Comparison of ENCODE assay signal across 8 cellular contexts in the genomic region with DNA sequence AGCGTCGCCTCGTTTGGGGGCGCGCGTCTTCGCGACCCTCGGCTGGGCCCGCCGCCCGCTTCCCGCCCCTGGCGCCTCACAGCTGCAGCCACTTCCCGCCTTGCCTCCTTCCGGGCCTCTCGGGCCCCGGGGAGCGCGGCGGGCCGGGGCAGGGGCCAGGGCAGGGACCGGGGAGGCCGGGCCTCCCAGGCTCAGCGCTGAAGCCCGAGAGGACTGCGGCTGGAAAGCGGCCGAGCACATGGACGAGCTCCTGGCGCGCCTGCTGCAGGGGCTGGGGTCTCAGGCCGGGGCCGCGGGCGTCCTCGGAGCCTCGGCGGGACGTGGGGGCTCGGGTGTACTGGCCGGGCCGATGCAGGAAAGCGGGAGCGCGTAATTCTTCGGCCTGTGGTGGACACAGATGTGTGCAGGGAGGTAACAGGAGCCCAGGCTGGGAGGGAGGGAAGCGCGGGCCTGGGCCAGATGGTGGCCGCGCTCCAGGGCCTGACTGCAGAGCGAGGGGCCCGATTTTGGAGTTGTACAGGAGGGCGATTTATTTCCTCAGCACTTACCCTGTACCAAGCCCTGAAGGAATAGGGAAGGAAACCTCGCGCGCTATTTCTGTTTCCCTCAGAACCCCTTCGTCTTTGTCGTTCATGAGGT. TPM values are rescaled to one million over a fixed set of nuclear protein-coding genes. Genes with fewer than 3 reads are reported as not detected.
DNase-seq lines count a peak whose midpoint lies in the region; ATAC-seq and TF ChIP-seq lines count a peak whose summit lies in the region.
"Not testable (repeated sequence)": the region's sequence is repeated elsewhere in the genome, so short reads cannot be mapped to it uniquely, and the experiment has no call there.

No MANE protein-coding gene starts in this region.

- not testable (repeated sequence) for H3K4me1 Mint-ChIP-seq in activated T-cell treated with anti-CD3 and anti-CD28 coated beads, Interleukin-2, amount 50 U/mL, for 72 hours (ENCODE audit: low read depth); naive thymus-derived CD4-positive, alpha-beta T cell

- not testable (repeated sequence) for H3K4me3 Mint-ChIP-seq in activated T-cell treated with anti-CD3 and anti-CD28 coated beads, Interleukin-2, amount 50 U/mL, for 72 hours; naive thymus-derived CD4-positive, alpha-beta T cell

- H3K9ac ChIP-seq in HUES48 (ENCODE audit: low read depth, low read length) = not testable (repeated sequence)

- H3K4me1 ChIP-seq in HUES48 (ENCODE audit: control insufficient read depth, insufficient read depth, low read length); naive thymus-derived CD4-positive, alpha-beta T cell (ENCODE audit: control insufficient read depth in 2 of 2, insufficient read depth in 2 of 2, low read length in 2 of 2); thoracic aorta (ENCODE audit: control insufficient read depth in 1 of 2, low read depth in 2 of 2): not testable (repeated sequence)

- intact Hi-C loops in naive thymus-derived CD4-positive, alpha-beta T cell (cut with micrococcal nuclease) = loop anchor here (5.0 to 10.0 kb wide), 4 partner anchors 124 to 716 kb away; partner anchors contain the start of genes KIAA1191 (in 2 of the 2), HIGD2A (in 1 of the 2) and NOP16 (in 1 of the 2)

- H3K4me3 ChIP-seq in HUES48 (ENCODE audit: low read depth, low read length) (peak overlapping the region; percentile 41; the same call in 1 of the 2 replicates), fibroblast of villous mesenchyme (ENCODE audit: low read depth, low read length) (peak overlapping the region; percentile 48), thoracic aorta (peak overlapping the region; percentile 69)
- not testable (repeated sequence) for H3K4me3 ChIP-seq in naive thymus-derived CD4-positive, alpha-beta T cell (ENCODE audit: low read length)

- CTCF ChIA-PET in naive thymus-derived CD4-positive, alpha-beta T cell (lab: Charles Lee) = not testable (repeated sequence)

- not testable (repeated sequence) for H3K27ac Mint-ChIP-seq in activated T-cell treated with anti-CD3 and anti-CD28 coated beads, Interleukin-2, amount 50 U/mL, for 72 hours; naive thymus-derived CD4-positive, alpha-beta T cell

- H3K27me3 Mint-ChIP-seq in activated T-cell treated with anti-CD3 and anti-CD28 coated beads, Interleukin-2, amount 50 U/mL, for 72 hours (ENCODE audit: low read depth); naive thymus-derived CD4-positive, alpha-beta T cell: not testable (repeated sequence)

- H3K36me3 ChIP-seq in HUES48 (ENCODE audit: control insufficient read depth, insufficient read depth, low read length); naive thymus-derived CD4-positive, alpha-beta T cell (ENCODE audit: control insufficient read depth in 2 of 3, insufficient read depth in 3 of 3, low read length in 3 of 3); thoracic aorta: not testable (repeated sequence)

- DNase-seq in activated T-cell treated with anti-CD3 and anti-CD28 coated beads, Interleukin-2, amount 50 U/mL, for 72 hours; fibroblast of villous mesenchyme (ENCODE audit: low read depth); naive thymus-derived CD4-positive, alpha-beta T cell; thoracic aorta (ENCODE audit: low spot score): not testable (repeated sequence)

- H3K27ac ChIP-seq in HUES48 (ENCODE audit: low read depth, low read length); thoracic aorta: not testable (repeated sequence)
- H3K27ac ChIP-seq in naive thymus-derived CD4-positive, alpha-beta T cell (ENCODE audit: low read depth, low read length) = peak overlapping the region; percentile 51

- H3K27me3 ChIP-seq in HUES48 (ENCODE audit: control insufficient read depth, insufficient read depth, low read length); naive thymus-derived CD4-positive, alpha-beta T cell (ENCODE audit: control insufficient read depth in 2 of 2, insufficient read depth in 2 of 2, low read length in 2 of 2); thoracic aorta (replicated peaks; ENCODE audit: insufficient read depth): not testable (repeated sequence)

- H3K36me3 Mint-ChIP-seq in activated T-cell treated with anti-CD3 and anti-CD28 coated beads, Interleukin-2, amount 50 U/mL, for 72 hours (ENCODE audit: insufficient read depth in 2 of 2); naive thymus-derived CD4-positive, alpha-beta T cell: not testable (repeated sequence)

- ATAC-seq in GM18502 (IDR thresholded peaks at IDR 0.05; ENCODE audit: poor library complexity, unreplicated experiment) (peak; percentile 44), GM21390 (IDR thresholded peaks at IDR 0.05; ENCODE audit: unreplicated experiment) (peak; percentile 42), HG02938 (IDR thresholded peaks at IDR 0.05; ENCODE audit: unreplicated experiment) (peak; percentile 30)
- ATAC-seq in activated T-cell treated with anti-CD3 and anti-CD28 coated beads, Interleukin-2, amount 50 U/mL, for 72 hours (replicated peaks in 1 of 2) = peak; percentile 62 to 74
- peak; percentile 36 for ATAC-seq in naive thymus-derived CD4-positive, alpha-beta T cell
- ATAC-seq in thoracic aorta (ENCODE audit: insufficient number of reproducible peaks, low FRiP score, low read depth) = not testable (repeated sequence)

- not testable (repeated sequence) for H3K9me3 Mint-ChIP-seq in activated T-cell treated with anti-CD3 and anti-CD28 coated beads, Interleukin-2, amount 50 U/mL, for 72 hours; naive thymus-derived CD4-positive, alpha-beta T cell

- H3K9me3 ChIP-seq in HUES48 (ENCODE audit: control insufficient read depth, insufficient read depth, low read length); naive thymus-derived CD4-positive, alpha-beta T cell (ENCODE audit: control insufficient read depth in 2 of 3, low read length in 3 of 3); thoracic aorta: not testable (repeated sequence)

- POLR2A ChIA-PET in naive thymus-derived CD4-positive, alpha-beta T cell (lab: Charles Lee) = not testable (repeated sequence)

- TF ChIP-seq CTCF in fibroblast of villous mesenchyme (IDR thresholded peaks at IDR 0.05; ENCODE audit: insufficient read depth, low read depth, low read length); thoracic aorta (IDR thresholded peaks at IDR 0.05): not testable (repeated sequence)

RNA-seq across cellular contexts. Expression of gene SIMC1, which starts 0.5 kb away (rescaled TPM):
- 10 to 100 TPM; 23.2 to 25.5 TPM for total RNA-seq in activated T-cell treated with anti-CD3 and anti-CD28 coated beads, Interleukin-2, amount 50 U/mL, for 72 hours
- total RNA-seq in fibroblast of villous mesenchyme (5.2 and 6.8 TPM in 2 replicates), thoracic aorta (10 to 100 TPM; 17.7 to 20.3 TPM)
- 10 to 100 TPM; 20.1 to 32.1 (median 25.9) TPM for total RNA-seq in naive thymus-derived CD4-positive, alpha-beta T cell
- 10 to 100 TPM in 1 of 2 donors, 1 to 10 TPM in 1; 7.9 to 15.1 TPM for polyA plus RNA-seq in naive thymus-derived CD4-positive, alpha-beta T cell
